16 cellular contexts compared by ENCODE assay signal in the genomic region with DNA sequence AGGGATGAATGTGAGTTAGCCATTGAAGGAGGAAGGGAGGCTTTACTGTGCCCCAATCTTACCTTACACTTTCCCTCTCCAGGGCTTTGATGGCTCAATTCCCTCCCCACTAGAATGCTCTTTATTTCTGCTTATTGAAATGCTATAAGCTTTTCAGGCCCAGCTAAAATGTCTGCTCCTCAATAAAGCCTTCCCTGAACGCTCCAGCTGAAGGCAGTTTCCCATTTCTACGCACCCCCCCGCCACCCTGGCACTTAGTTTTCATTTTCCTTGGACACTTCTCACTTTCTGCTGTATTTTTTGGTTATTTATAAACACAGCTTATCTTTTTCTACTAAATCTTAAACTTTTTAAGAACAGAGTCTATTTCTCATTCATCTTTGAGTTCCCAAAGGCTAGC.
"Had no signal": no experiment of that assay in that cellular context is flagged by ENCODE, and none has a peak within 500 bp of the region (broad histone marks: within the 10 kb centered on the region; RNA-seq: fewer than 3 reads in every experiment).

No MANE protein-coding gene starts in this region.

- H3K4me1 ChIP-seq: colonic mucosa, psoas muscle, tibial artery had no signal

- H3K27me3 Mint-ChIP-seq: activated CD4-positive, alpha-beta memory T cell treated with anti-CD3 and anti-CD28 coated beads for 36 hours; activated CD4-positive, alpha-beta T cell treated with anti-CD3 and anti-CD28 coated beads for 36 hours; activated CD8-positive, alpha-beta memory T cell treated with anti-CD3 and anti-CD28 coated beads, Interleukin-2, amount 10 ng/mL, durations not matched to agents 7 days and 5 days; stimulated activated naive CD8-positive, alpha-beta T cell treated with anti-CD3 and anti-CD28 coated beads, Interleukin-15, amount 100 ng/mL, for 72 hours; T-helper 17 cell had no signal

- H3K4me3 ChIP-seq: colonic mucosa, left ventricle myocardium inferior, psoas muscle, tibial artery had no signal

- H3K27me3 ChIP-seq: colonic mucosa, tibial artery had no signal

- H3K36me3 Mint-ChIP-seq: activated CD4-positive, alpha-beta memory T cell treated with anti-CD3 and anti-CD28 coated beads for 36 hours; activated CD8-positive, alpha-beta memory T cell treated with anti-CD3 and anti-CD28 coated beads, Interleukin-2, amount 10 ng/mL, durations not matched to agents 7 days and 5 days; activated naive CD4-positive, alpha-beta T cell treated with anti-CD3 and anti-CD28 coated beads, Interleukin-2, amount 10 ng/mL, durations not matched to agents 7 days and 5 days; natural killer cell had no signal

- H3K9me3 Mint-ChIP-seq: activated CD4-positive, alpha-beta memory T cell treated with anti-CD3 and anti-CD28 coated beads for 36 hours; activated naive CD4-positive, alpha-beta T cell treated with anti-CD3 and anti-CD28 coated beads, Interleukin-2, amount 10 ng/mL, durations not matched to agents 7 days and 5 days; natural killer cell; stimulated activated naive CD8-positive, alpha-beta T cell treated with anti-CD3 and anti-CD28 coated beads, Interleukin-15, amount 100 ng/mL, for 72 hours had no signal

- DNase-seq: activated CD4-positive, alpha-beta memory T cell treated with anti-CD3 and anti-CD28 coated beads for 36 hours; activated CD4-positive, alpha-beta T cell treated with anti-CD3 and anti-CD28 coated beads for 36 hours; activated CD8-positive, alpha-beta memory T cell treated with anti-CD3 and anti-CD28 coated beads, Interleukin-2, amount 10 ng/mL, durations not matched to agents 7 days and 5 days; activated naive CD4-positive, alpha-beta T cell treated with anti-CD3 and anti-CD28 coated beads, Interleukin-2, amount 10 ng/mL, durations not matched to agents 7 days and 5 days; activated T-cell treated with anti-CD3 and anti-CD28 coated beads, Interleukin-2, amount 50 U/mL, for 1 hour; colonic mucosa; effector CD4-positive, alpha-beta T cell; foreskin fibroblast; glutamatergic neuron; kidney; left ventricle myocardium inferior; natural killer cell; psoas muscle; stimulated activated naive CD8-positive, alpha-beta T cell treated with anti-CD3 and anti-CD28 coated beads, Interleukin-15, amount 100 ng/mL, for 72 hours; T-helper 17 cell; tibial artery had no signal

- H3K27ac ChIP-seq: colonic mucosa, left ventricle myocardium inferior, psoas muscle, tibial artery had no signal

- H3K4me3 Mint-ChIP-seq: activated CD4-positive, alpha-beta memory T cell treated with anti-CD3 and anti-CD28 coated beads for 36 hours; activated CD4-positive, alpha-beta T cell treated with anti-CD3 and anti-CD28 coated beads for 36 hours; activated CD8-positive, alpha-beta memory T cell treated with anti-CD3 and anti-CD28 coated beads, Interleukin-2, amount 10 ng/mL, durations not matched to agents 7 days and 5 days; activated naive CD4-positive, alpha-beta T cell treated with anti-CD3 and anti-CD28 coated beads, Interleukin-2, amount 10 ng/mL, durations not matched to agents 7 days and 5 days; natural killer cell; stimulated activated naive CD8-positive, alpha-beta T cell treated with anti-CD3 and anti-CD28 coated beads, Interleukin-15, amount 100 ng/mL, for 72 hours; T-helper 17 cell had no signal

- H3K27ac Mint-ChIP-seq: activated CD4-positive, alpha-beta memory T cell treated with anti-CD3 and anti-CD28 coated beads for 36 hours; activated CD4-positive, alpha-beta T cell treated with anti-CD3 and anti-CD28 coated beads for 36 hours; activated naive CD4-positive, alpha-beta T cell treated with anti-CD3 and anti-CD28 coated beads, Interleukin-2, amount 10 ng/mL, durations not matched to agents 7 days and 5 days; natural killer cell; stimulated activated naive CD8-positive, alpha-beta T cell treated with anti-CD3 and anti-CD28 coated beads, Interleukin-15, amount 100 ng/mL, for 72 hours; T-helper 17 cell had no signal

- H3K9me3 ChIP-seq: colonic mucosa, left ventricle myocardium inferior, psoas muscle, tibial artery had no signal

- ATAC-seq: activated CD4-positive, alpha-beta T cell treated with anti-CD3 and anti-CD28 coated beads for 36 hours; natural killer cell; psoas muscle; stimulated activated naive CD8-positive, alpha-beta T cell treated with anti-CD3 and anti-CD28 coated beads, Interleukin-15, amount 100 ng/mL, for 72 hours; T-helper 17 cell had no signal

- H3K36me3 ChIP-seq: colonic mucosa, left ventricle myocardium inferior, tibial artery had no signal

- H3K4me1 Mint-ChIP-seq: activated CD4-positive, alpha-beta T cell treated with anti-CD3 and anti-CD28 coated beads for 36 hours; activated naive CD4-positive, alpha-beta T cell treated with anti-CD3 and anti-CD28 coated beads, Interleukin-2, amount 10 ng/mL, durations not matched to agents 7 days and 5 days; natural killer cell; stimulated activated naive CD8-positive, alpha-beta T cell treated with anti-CD3 and anti-CD28 coated beads, Interleukin-15, amount 100 ng/mL, for 72 hours had no signal
